Comparison of ENCODE assay signal across 1 cellular context in genomic region chr4:83629945-83630684, GRCh38.
TF ChIP-seq lines count a peak whose summit lies in the region.

No MANE protein-coding gene starts in this region.

TF ChIP-seq in K562, 482 proteins besides CTCF, POLR2A, EP300 and RAD21 (continued from another document and continues in another):
- TF ChIP-seq, protein P1, sequence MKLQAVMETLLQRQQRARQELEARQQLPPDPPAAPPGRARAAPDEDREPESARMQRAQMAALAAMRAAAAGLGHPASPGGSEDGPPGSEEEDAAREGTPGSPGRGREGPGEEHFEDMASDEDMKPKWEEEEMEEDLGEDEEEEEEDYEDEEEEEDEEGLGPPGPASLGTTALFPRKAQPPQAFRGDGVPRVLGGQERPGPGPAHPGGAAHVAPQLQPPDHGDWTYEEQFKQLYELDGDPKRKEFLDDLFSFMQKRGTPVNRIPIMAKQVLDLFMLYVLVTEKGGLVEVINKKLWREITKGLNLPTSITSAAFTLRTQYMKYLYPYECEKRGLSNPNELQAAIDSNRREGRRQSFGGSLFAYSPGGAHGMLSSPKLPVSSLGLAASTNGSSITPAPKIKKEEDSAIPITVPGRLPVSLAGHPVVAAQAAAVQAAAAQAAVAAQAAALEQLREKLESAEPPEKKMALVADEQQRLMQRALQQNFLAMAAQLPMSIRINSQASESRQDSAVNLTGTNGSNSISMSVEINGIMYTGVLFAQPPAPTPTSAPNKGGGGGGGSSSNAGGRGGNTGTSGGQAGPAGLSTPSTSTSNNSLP (IDR thresholded peaks at IDR 0.05; ENCODE audit: borderline replicate concordance, low read depth, low read length), result peak; percentile 79
- no peak for TF ChIP-seq ZZZ3 (IDR thresholded peaks at IDR 0.05)
- TF ChIP-seq PRPF4 (IDR thresholded peaks at IDR 0.05; ENCODE audit: insufficient read depth, low read depth, low read length, poor library complexity, severe bottlenecking), result no peak
- TF ChIP-seq, protein P2, sequence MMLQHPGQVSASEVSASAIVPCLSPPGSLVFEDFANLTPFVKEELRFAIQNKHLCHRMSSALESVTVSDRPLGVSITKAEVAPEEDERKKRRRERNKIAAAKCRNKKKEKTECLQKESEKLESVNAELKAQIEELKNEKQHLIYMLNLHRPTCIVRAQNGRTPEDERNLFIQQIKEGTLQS (IDR thresholded peaks at IDR 0.05), result peak; percentile 92
- TF ChIP-seq, protein P2 (CRISPR knock-in tag; conservative IDR thresholded peaks at IDR 0.05), result peak; percentile 86; the same call in 1 of the 2 replicates
- TF ChIP-seq KLF6 (CRISPR knock-in tag; IDR thresholded peaks at IDR 0.05; ENCODE audit: borderline replicate concordance), result no peak; the same call in 1 of the 2 replicates
- peak in 1 of 2 experiments; percentile 84; a peak in 1 of 4 replicates for TF ChIP-seq KDM4B (IDR thresholded peaks at IDR 0.05; ENCODE audit: borderline replicate concordance in 2 of 2, low read depth in 1 of 2)
- TF ChIP-seq, protein P3, sequence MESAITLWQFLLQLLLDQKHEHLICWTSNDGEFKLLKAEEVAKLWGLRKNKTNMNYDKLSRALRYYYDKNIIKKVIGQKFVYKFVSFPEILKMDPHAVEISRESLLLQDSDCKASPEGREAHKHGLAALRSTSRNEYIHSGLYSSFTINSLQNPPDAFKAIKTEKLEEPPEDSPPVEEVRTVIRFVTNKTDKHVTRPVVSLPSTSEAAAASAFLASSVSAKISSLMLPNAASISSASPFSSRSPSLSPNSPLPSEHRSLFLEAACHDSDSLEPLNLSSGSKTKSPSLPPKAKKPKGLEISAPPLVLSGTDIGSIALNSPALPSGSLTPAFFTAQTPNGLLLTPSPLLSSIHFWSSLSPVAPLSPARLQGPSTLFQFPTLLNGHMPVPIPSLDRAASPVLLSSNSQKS (CRISPR knock-in tag; IDR thresholded peaks at IDR 0.05), result no peak
- TF ChIP-seq ARID3B (CRISPR knock-in tag; IDR thresholded peaks at IDR 0.05; ENCODE audit: borderline replicate concordance), result no peak
- TF ChIP-seq STAT5B (CRISPR knock-in tag; IDR thresholded peaks at IDR 0.05), result no peak
- TF ChIP-seq ZNF197 (CRISPR knock-in tag; IDR thresholded peaks at IDR 0.05; ENCODE audit: low read depth), result peak; percentile 89
- TF ChIP-seq ZNF140 (CRISPR knock-in tag; IDR thresholded peaks at IDR 0.05), result no peak
- no peak for TF ChIP-seq PRMT5 (CRISPR knock-in tag; IDR thresholded peaks at IDR 0.05)
- no peak for TF ChIP-seq ZNF174 (CRISPR knock-in tag; IDR thresholded peaks at IDR 0.05)
- TF ChIP-seq CAMTA2 (CRISPR knock-in tag; conservative IDR thresholded peaks at IDR 0.05), result no peak
- TF ChIP-seq RBM34 (IDR thresholded peaks at IDR 0.05; ENCODE audit: borderline replicate concordance, insufficient read depth, low read length), result no peak
- TF ChIP-seq SIN3A (IDR thresholded peaks at IDR 0.05; ENCODE audit: borderline replicate concordance in 2 of 2, control insufficient read depth in 1 of 2, low read depth in 2 of 2, low read length in 2 of 2), result no peak
- TF ChIP-seq, protein P4, sequence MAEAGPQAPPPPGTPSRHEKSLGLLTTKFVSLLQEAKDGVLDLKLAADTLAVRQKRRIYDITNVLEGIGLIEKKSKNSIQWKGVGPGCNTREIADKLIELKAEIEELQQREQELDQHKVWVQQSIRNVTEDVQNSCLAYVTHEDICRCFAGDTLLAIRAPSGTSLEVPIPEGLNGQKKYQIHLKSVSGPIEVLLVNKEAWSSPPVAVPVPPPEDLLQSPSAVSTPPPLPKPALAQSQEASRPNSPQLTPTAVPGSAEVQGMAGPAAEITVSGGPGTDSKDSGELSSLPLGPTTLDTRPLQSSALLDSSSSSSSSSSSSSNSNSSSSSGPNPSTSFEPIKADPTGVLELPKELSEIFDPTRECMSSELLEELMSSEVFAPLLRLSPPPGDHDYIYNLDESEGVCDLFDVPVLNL (CRISPR knock-in tag; IDR thresholded peaks at IDR 0.05; ENCODE audit: low read depth), result no peak
- no peak for TF ChIP-seq ZBTB34 (CRISPR knock-in tag; IDR thresholded peaks at IDR 0.05)
- no peak for TF ChIP-seq NKRF (IDR thresholded peaks at IDR 0.05; ENCODE audit: borderline replicate concordance)
- peak; percentile 76 for TF ChIP-seq TAF9B (IDR thresholded peaks at IDR 0.05; ENCODE audit: partially characterized antibody)
- TF ChIP-seq ETV6 (IDR thresholded peaks at IDR 0.05; ENCODE audit: borderline replicate concordance in 1 of 2, low read depth in 2 of 2, low read length in 1 of 2), result peak in 1 of 2 experiments; percentile 95; a peak in 3 of 4 replicates
- peak; percentile 58; the same call in 1 of the 2 replicates for TF ChIP-seq ETV6 (CRISPR knock-in tag; IDR thresholded peaks at IDR 0.05; ENCODE audit: borderline replicate concordance)
- peak; percentile 82 for TF ChIP-seq MEF2D (tag; conservative IDR thresholded peaks at IDR 0.05; ENCODE audit: low read depth)
- TF ChIP-seq, protein P5, sequence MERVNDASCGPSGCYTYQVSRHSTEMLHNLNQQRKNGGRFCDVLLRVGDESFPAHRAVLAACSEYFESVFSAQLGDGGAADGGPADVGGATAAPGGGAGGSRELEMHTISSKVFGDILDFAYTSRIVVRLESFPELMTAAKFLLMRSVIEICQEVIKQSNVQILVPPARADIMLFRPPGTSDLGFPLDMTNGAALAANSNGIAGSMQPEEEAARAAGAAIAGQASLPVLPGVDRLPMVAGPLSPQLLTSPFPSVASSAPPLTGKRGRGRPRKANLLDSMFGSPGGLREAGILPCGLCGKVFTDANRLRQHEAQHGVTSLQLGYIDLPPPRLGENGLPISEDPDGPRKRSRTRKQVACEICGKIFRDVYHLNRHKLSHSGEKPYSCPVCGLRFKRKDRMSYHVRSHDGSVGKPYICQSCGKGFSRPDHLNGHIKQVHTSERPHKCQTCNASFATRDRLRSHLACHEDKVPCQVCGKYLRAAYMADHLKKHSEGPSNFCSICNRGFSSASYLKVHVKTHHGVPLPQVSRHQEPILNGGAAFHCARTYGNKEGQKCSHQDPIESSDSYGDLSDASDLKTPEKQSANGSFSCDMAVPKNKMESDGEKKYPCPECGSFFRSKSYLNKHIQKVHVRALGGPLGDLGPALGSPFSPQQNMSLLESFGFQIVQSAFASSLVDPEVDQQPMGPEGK (CRISPR knock-in tag; IDR thresholded peaks at IDR 0.05; ENCODE audit: borderline replicate concordance), result no peak
- TF ChIP-seq SOX6 (IDR thresholded peaks at IDR 0.05), result peak; percentile 96
- no peak for TF ChIP-seq ZNF282 (CRISPR knock-in tag; IDR thresholded peaks at IDR 0.05)
- TF ChIP-seq ETS2 (tag; IDR thresholded peaks at IDR 0.05; ENCODE audit: borderline replicate concordance, poor library complexity, severe bottlenecking), result no peak
- TF ChIP-seq ZNF133 (CRISPR knock-in tag; IDR thresholded peaks at IDR 0.05), result no peak
- TF ChIP-seq GATA2 (CRISPR knock-in tag; IDR thresholded peaks at IDR 0.05), result peak; percentile 94
- TF ChIP-seq EGR1 (conservative IDR thresholded peaks at IDR 0.05), result peak; percentile 23; the same call in 1 of the 2 replicates
- TF ChIP-seq ZNF830 (CRISPR knock-in tag; IDR thresholded peaks at IDR 0.05), result no peak
- TF ChIP-seq, protein P6, sequence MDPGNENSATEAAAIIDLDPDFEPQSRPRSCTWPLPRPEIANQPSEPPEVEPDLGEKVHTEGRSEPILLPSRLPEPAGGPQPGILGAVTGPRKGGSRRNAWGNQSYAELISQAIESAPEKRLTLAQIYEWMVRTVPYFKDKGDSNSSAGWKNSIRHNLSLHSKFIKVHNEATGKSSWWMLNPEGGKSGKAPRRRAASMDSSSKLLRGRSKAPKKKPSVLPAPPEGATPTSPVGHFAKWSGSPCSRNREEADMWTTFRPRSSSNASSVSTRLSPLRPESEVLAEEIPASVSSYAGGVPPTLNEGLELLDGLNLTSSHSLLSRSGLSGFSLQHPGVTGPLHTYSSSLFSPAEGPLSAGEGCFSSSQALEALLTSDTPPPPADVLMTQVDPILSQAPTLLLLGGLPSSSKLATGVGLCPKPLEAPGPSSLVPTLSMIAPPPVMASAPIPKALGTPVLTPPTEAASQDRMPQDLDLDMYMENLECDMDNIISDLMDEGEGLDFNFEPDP (CRISPR knock-in tag; IDR thresholded peaks at IDR 0.05), result no peak
- TF ChIP-seq ARID1B (IDR thresholded peaks at IDR 0.05), result peak; percentile 99
- no peak for TF ChIP-seq MLX (CRISPR knock-in tag; conservative IDR thresholded peaks at IDR 0.05)
- TF ChIP-seq RAD51 (IDR thresholded peaks at IDR 0.05; ENCODE audit: borderline replicate concordance, low read depth), result peak; percentile 51; the same call in 1 of the 2 replicates
- no peak for TF ChIP-seq GABPB2 (CRISPR knock-in tag; conservative IDR thresholded peaks at IDR 0.05)
- TF ChIP-seq NCOR1 (IDR thresholded peaks at IDR 0.05), result peak; percentile 97
- TF ChIP-seq, protein P7, sequence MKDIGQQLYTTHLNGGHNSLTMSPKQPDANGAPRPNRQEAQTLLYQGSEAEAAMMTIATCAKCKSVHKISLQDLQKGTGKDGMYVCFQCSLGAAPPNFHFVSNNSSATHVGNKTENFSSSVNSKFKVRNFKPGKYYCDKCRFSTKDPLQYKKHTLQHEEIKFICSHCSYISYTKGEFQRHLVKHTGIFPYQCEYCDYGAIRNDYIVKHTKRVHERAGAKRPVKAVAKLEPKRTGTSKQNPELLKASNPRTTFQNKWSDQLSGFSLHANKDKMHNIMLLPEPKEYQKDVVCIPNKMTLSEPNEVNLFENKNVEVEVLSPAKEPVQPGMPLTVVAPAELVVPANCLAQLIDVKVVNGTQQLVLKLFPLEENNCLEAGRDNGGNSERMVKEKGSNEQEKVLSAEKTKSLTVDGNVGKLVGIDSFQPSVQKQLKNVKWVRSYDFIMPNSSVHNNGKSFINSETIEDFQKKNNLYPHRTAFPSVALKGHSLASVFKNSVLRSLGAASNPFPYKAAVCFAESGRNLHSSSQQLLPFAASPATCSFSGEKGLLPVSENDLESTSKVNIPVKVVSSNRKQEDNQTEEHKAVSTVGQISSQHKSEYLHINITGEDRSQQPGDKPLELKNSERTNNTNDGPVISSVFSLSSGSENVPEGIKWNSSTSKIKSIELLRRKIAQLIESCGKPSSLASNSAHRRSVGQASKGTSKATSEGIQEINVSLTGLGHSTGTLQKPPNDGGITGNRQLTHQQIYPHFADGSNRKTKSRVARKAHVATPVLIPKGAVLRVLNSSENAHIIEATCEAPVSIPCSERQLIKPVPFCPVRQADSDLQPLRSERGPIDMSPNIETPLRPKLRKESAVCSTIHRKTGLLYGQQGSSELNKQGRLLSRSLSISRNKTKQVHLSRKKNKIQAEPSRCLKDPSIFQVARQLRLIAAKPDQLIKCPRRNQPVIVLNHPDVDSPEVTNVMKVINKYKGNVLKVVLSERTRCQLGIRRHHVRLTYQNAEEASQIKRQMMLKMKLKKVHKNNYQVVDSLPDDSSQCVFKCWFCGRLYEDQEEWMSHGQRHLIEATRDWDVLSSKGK (CRISPR knock-in tag; IDR thresholded peaks at IDR 0.05), result no peak
- no peak for TF ChIP-seq KAT7 (CRISPR knock-in tag; IDR thresholded peaks at IDR 0.05; ENCODE audit: borderline replicate concordance)
- no peak for TF ChIP-seq ZBTB7A (IDR thresholded peaks at IDR 0.05; ENCODE audit: borderline replicate concordance, control insufficient read depth, low read depth, low read length)
- no peak for TF ChIP-seq CBX2 (IDR thresholded peaks at IDR 0.05; ENCODE audit: insufficient read depth, low read length, poor library complexity, severe bottlenecking)
- no peak for TF ChIP-seq NCOA4 (IDR thresholded peaks at IDR 0.05; ENCODE audit: partially characterized antibody)
- peak; percentile 99 for TF ChIP-seq CBFA2T2 (conservative IDR thresholded peaks at IDR 0.05)
- TF ChIP-seq LEF1 (IDR thresholded peaks at IDR 0.05), result peak; percentile 97
- TF ChIP-seq, protein P8, sequence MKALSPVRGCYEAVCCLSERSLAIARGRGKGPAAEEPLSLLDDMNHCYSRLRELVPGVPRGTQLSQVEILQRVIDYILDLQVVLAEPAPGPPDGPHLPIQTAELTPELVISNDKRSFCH (CRISPR knock-in tag; IDR thresholded peaks at IDR 0.05), result no peak
- TF ChIP-seq, protein P8 (tag; IDR thresholded peaks at IDR 0.05), result peak; percentile 94
